27 cellular contexts compared by ENCODE assay signal in the genomic region with DNA sequence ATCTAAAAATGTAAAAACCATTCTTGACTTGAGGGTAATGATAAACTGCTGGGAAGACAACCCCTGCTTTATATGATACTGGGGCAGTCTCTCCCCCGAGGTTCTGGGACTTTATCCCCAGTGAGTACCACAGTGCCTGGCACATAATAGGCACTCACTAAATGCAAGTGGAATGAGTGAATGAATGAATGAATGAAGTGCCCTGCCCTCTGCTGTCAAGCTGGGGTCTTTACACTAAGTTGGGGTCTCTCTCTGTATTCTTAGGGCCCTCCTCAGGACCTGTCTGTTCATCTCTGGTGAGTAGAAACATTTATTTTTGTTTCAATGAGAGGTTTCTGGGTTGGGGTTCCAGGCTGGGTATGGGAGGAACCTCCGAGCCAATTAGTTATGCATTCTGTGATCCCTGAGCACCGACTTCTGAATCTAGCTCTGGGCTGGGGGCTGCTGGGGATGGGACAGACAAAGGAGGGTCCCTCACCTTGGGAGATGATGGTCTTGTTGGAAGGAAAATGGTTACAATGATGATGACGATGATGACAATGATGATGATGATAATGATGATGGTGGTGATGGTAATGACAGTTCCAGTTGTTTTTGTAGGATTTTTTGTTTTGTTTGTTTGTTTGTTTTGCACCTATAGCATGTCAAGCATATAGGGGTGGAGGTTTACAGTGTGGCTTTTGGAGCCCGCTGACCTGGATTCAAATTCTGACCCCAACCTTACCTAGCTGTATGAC. TPM values are rescaled to one million over a fixed set of nuclear protein-coding genes. Genes with fewer than 3 reads are reported as not detected.
DNase-seq lines count a peak whose midpoint lies in the region; ATAC-seq and TF ChIP-seq lines count a peak whose summit lies in the region.
"Had no signal": no experiment of that assay in that cellular context is flagged by ENCODE, and none has a peak within 500 bp of the region (broad histone marks: within the 10 kb centered on the region; RNA-seq: fewer than 3 reads in every experiment).

No MANE protein-coding gene starts in this region.

- no peaks in the 10 kb centered on the region for H3K27me3 Mint-ChIP-seq in activated CD4-positive, alpha-beta T cell treated with anti-CD3 and anti-CD28 coated beads, Interleukin-2, amount 10 ng/mL, durations not matched to agents 7 days and 5 days
- H3K27me3 Mint-ChIP-seq in CD4-positive, alpha-beta memory T cell: no peaks in the 10 kb centered on the region
- no peaks in the 10 kb centered on the region for H3K27me3 Mint-ChIP-seq in activated T-helper 1 cell treated with anti-CD3 and anti-CD28 coated beads, Interleukin-12 subunit alpha, Interleukin-12 subunit beta, Interleukin-2, Interleukin-4 antibody, amounts not matched to agents 30 ng/mL and 10 ng/mL and 1 ng/mL, durations not matched to agents 14 hours and 24 hours and 36 hours (ENCODE audit: insufficient read depth)
- H3K27me3 Mint-ChIP-seq: brain; CD4-positive, CD25-positive, alpha-beta regulatory T cell; naive B cell; stimulated activated naive CD8-positive, alpha-beta T cell treated with anti-CD3 and anti-CD28 coated beads, Interleukin-15, Interleukin-2, amounts not matched to agents 100 ng/mL and 50 ng/mL, for 24 hours had no signal

- peaks cover 22% of the 10 kb centered on the region for H3F3A ChIP-seq in MM.1S (ENCODE audit: insufficient read depth, low read length)

- no peak overlapping the region for H2AFZ ChIP-seq in MM.1S (ENCODE audit: low read length)

- H3K4me1 Mint-ChIP-seq in activated CD4-positive, alpha-beta T cell treated with anti-CD3 and anti-CD28 coated beads, Interleukin-2, amount 10 ng/mL, durations not matched to agents 7 days and 5 days: peaks cover 4% of the 10 kb centered on the region
- H3K4me1 Mint-ChIP-seq in CD4-positive, alpha-beta memory T cell: peaks cover 0 to 8% (median 2%) of the 10 kb centered on the region in 4 donors
- peaks cover 9% of the 10 kb centered on the region for H3K4me1 Mint-ChIP-seq in activated T-helper 1 cell treated with anti-CD3 and anti-CD28 coated beads, Interleukin-12 subunit alpha, Interleukin-12 subunit beta, Interleukin-2, Interleukin-4 antibody, amounts not matched to agents 30 ng/mL and 10 ng/mL and 1 ng/mL, durations not matched to agents 14 hours and 24 hours and 36 hours (ENCODE audit: low read depth)
- H3K4me1 Mint-ChIP-seq: brain, mesothelial cell of epicardium had no signal

- no peak for ATAC-seq in lower lobe of right lung
- ATAC-seq in GM19395 (IDR thresholded peaks at IDR 0.05; ENCODE audit: unreplicated experiment): no peak
- ATAC-seq: Panc1 had no signal

- no peaks in the 10 kb centered on the region for H4K20me1 ChIP-seq in MM.1S (ENCODE audit: insufficient read depth, low read length)

- H3K4me3 Mint-ChIP-seq in activated CD4-positive, alpha-beta T cell treated with anti-CD3 and anti-CD28 coated beads, Interleukin-2, amount 10 ng/mL, durations not matched to agents 7 days and 5 days: no peak overlapping the region
- H3K4me3 Mint-ChIP-seq in CD4-positive, alpha-beta memory T cell: no peak overlapping the region
- no peak overlapping the region for H3K4me3 Mint-ChIP-seq in activated T-helper 1 cell treated with anti-CD3 and anti-CD28 coated beads, Interleukin-12 subunit alpha, Interleukin-12 subunit beta, Interleukin-2, Interleukin-4 antibody, amounts not matched to agents 30 ng/mL and 10 ng/mL and 1 ng/mL, durations not matched to agents 14 hours and 24 hours and 36 hours
- H3K4me3 Mint-ChIP-seq: brain; CD4-positive, CD25-positive, alpha-beta regulatory T cell; mesothelial cell of epicardium; stimulated activated naive CD8-positive, alpha-beta T cell treated with anti-CD3 and anti-CD28 coated beads, Interleukin-15, Interleukin-2, amounts not matched to agents 100 ng/mL and 50 ng/mL, for 24 hours had no signal

- H3K4me1 ChIP-seq in CD4-positive, alpha-beta memory T cell (ENCODE audit: insufficient read depth, low read length): no peaks in the 10 kb centered on the region
- H3K4me1 ChIP-seq in lower lobe of right lung (no peaks in the 10 kb centered on the region), MM.1S (ENCODE audit: low read length) (no peaks in the 10 kb centered on the region)
- H3K4me1 ChIP-seq: adrenal gland, uterus had no signal

- H3K36me3 Mint-ChIP-seq in activated CD4-positive, alpha-beta T cell treated with anti-CD3 and anti-CD28 coated beads, Interleukin-2, amount 10 ng/mL, durations not matched to agents 7 days and 5 days (ENCODE audit: low read depth): peaks cover 22% of the 10 kb centered on the region
- peaks cover 28 to 34% of the 10 kb centered on the region in 2 donors for H3K36me3 Mint-ChIP-seq in CD4-positive, alpha-beta memory T cell
- H3K36me3 Mint-ChIP-seq in activated T-helper 1 cell treated with anti-CD3 and anti-CD28 coated beads, Interleukin-12 subunit alpha, Interleukin-12 subunit beta, Interleukin-2, Interleukin-4 antibody, amounts not matched to agents 30 ng/mL and 10 ng/mL and 1 ng/mL, durations not matched to agents 14 hours and 24 hours and 36 hours (ENCODE audit: low read depth): peaks cover 28% of the 10 kb centered on the region
- H3K36me3 Mint-ChIP-seq: brain, mesothelial cell of epicardium had no signal

- POLR2A ChIA-PET in activated CD4-positive, alpha-beta T cell treated with anti-CD3 and anti-CD28 coated beads, Interleukin-2, amount 10 ng/mL, durations not matched to agents 7 days and 5 days (lab: Charles Lee): no interaction called here
- POLR2A ChIA-PET in CD4-positive, alpha-beta memory T cell (lab: Charles Lee; ENCODE audit: partially characterized antibody): interaction anchor here (0.7 to 2.0 kb wide), 2 partner anchors 8 to 104 kb away, joined by 3 to 4 read pairs; no protein-coding TSS in a partner anchor
- POLR2A ChIA-PET in HEK293T (lab: Yijun Ruan, JAX): interaction anchor here (0.6 kb wide), 1 partner anchor 68 kb away, joined by 3 read pairs; no protein-coding TSS in a partner anchor

- H3K27me3 ChIP-seq in CD4-positive, alpha-beta memory T cell (ENCODE audit: insufficient read depth, low read length): no peaks in the 10 kb centered on the region
- no peaks in the 10 kb centered on the region for H3K27me3 ChIP-seq in lower lobe of right lung (ENCODE audit: low read depth)
- no peaks in the 10 kb centered on the region for H3K27me3 ChIP-seq in MM.1S (replicated peaks; ENCODE audit: insufficient read depth, low read length)
- H3K27me3 ChIP-seq: adrenal gland, uterus had no signal

- no peak overlapping the region for H3K9ac ChIP-seq in MM.1S (ENCODE audit: low read length)

- no peak overlapping the region for H3K4me3 ChIP-seq in CD4-positive, alpha-beta memory T cell (ENCODE audit: low read length in 2 of 2)
- H3K4me3 ChIP-seq in lower lobe of right lung (no peak overlapping the region), MM.1S (ENCODE audit: low read length) (no peak overlapping the region)
- H3K4me3 ChIP-seq: adrenal gland, uterus had no signal

- intact Hi-C loops in CD4-positive, alpha-beta memory T cell (cut with micrococcal nuclease): no loop called here
- intact Hi-C loops in activated T-helper 1 cell treated with anti-CD3 and anti-CD28 coated beads, Interleukin-12 subunit alpha, Interleukin-12 subunit beta, Interleukin-2, Interleukin-4 antibody, amounts not matched to agents 30 ng/mL and 10 ng/mL and 1 ng/mL, durations not matched to agents 14 hours and 24 hours and 36 hours (cut with micrococcal nuclease): no loop called here
- intact Hi-C loops in lower lobe of right lung (cut with DNase I): no loop called here

- peaks cover 11% of the 10 kb centered on the region for H3K36me3 ChIP-seq in CD4-positive, alpha-beta memory T cell (ENCODE audit: insufficient read depth, low read length)
- H3K36me3 ChIP-seq in lower lobe of right lung: peaks cover 18% of the 10 kb centered on the region
- H3K36me3 ChIP-seq in MM.1S (replicated peaks; ENCODE audit: insufficient read depth, low read length): no peaks in the 10 kb centered on the region; the same call in 1 of the 2 replicates
- H3K36me3 ChIP-seq: adrenal gland, uterus had no signal

- no peak overlapping the region for H3K27ac ChIP-seq in CD4-positive, alpha-beta memory T cell (ENCODE audit: low read depth, low read length)
- H3K27ac ChIP-seq in lower lobe of right lung: no peak overlapping the region
- no peak overlapping the region for H3K27ac ChIP-seq in MM.1S (ENCODE audit: low read length)
- H3K27ac ChIP-seq: adrenal gland, epithelial cell of prostate, uterus had no signal

- H3K27ac Mint-ChIP-seq in activated CD4-positive, alpha-beta T cell treated with anti-CD3 and anti-CD28 coated beads, Interleukin-2, amount 10 ng/mL, durations not matched to agents 7 days and 5 days: peak overlapping the region; percentile 58
- H3K27ac Mint-ChIP-seq in CD4-positive, alpha-beta memory T cell: peak overlapping the region; percentile 13 to 81 (median 55)
- peak overlapping the region; percentile 16 for H3K27ac Mint-ChIP-seq in activated T-helper 1 cell treated with anti-CD3 and anti-CD28 coated beads, Interleukin-12 subunit alpha, Interleukin-12 subunit beta, Interleukin-2, Interleukin-4 antibody, amounts not matched to agents 30 ng/mL and 10 ng/mL and 1 ng/mL, durations not matched to agents 14 hours and 24 hours and 36 hours
- H3K27ac Mint-ChIP-seq: brain; mesothelial cell of epicardium; stimulated activated naive CD8-positive, alpha-beta T cell treated with anti-CD3 and anti-CD28 coated beads, Interleukin-15, Interleukin-2, amounts not matched to agents 100 ng/mL and 50 ng/mL, for 24 hours had no signal

- CTCF ChIA-PET in activated CD4-positive, alpha-beta T cell treated with anti-CD3 and anti-CD28 coated beads, Interleukin-2, amount 10 ng/mL, durations not matched to agents 7 days and 5 days (lab: Charles Lee): interaction anchor here (0.7 to 1.4 kb wide), 3 partner anchors 10 to 19 kb away, joined by 3 read pairs; no protein-coding TSS in a partner anchor
- CTCF ChIA-PET in CD4-positive, alpha-beta memory T cell (lab: Charles Lee; ENCODE audit: partially characterized antibody): interaction anchor here (0.9 to 2.1 kb wide), 2 partner anchors 16 to 20 kb away, joined by 3 to 5 read pairs; no protein-coding TSS in a partner anchor
- CTCF ChIA-PET in HEK293T (lab: Yijun Ruan, JAX): interaction anchor here (0.6 kb wide), 1 partner anchor 666 kb away, joined by 3 read pairs; no protein-coding TSS in a partner anchor

- TF ChIP-seq CTCF in lower lobe of right lung (IDR thresholded peaks at IDR 0.05): no peak
- TF ChIP-seq CTCF in MM.1S (IDR thresholded peaks at IDR 0.05; ENCODE audit: low read length): no peak

- peaks cover 6% of the 10 kb centered on the region; the same call in 1 of the 2 replicates for H3K79me2 ChIP-seq in MM.1S (ENCODE audit: low read length)

- H3K9me2 ChIP-seq in MM.1S (replicated peaks; ENCODE audit: insufficient read depth, low read length): no peaks in the 10 kb centered on the region

- no peaks in the 10 kb centered on the region for H3K9me3 Mint-ChIP-seq in activated CD4-positive, alpha-beta T cell treated with anti-CD3 and anti-CD28 coated beads, Interleukin-2, amount 10 ng/mL, durations not matched to agents 7 days and 5 days
- no peaks in the 10 kb centered on the region for H3K9me3 Mint-ChIP-seq in CD4-positive, alpha-beta memory T cell
- H3K9me3 Mint-ChIP-seq in activated T-helper 1 cell treated with anti-CD3 and anti-CD28 coated beads, Interleukin-12 subunit alpha, Interleukin-12 subunit beta, Interleukin-2, Interleukin-4 antibody, amounts not matched to agents 30 ng/mL and 10 ng/mL and 1 ng/mL, durations not matched to agents 14 hours and 24 hours and 36 hours: no peaks in the 10 kb centered on the region
- H3K9me3 Mint-ChIP-seq: naive B cell; stimulated activated naive CD8-positive, alpha-beta T cell treated with anti-CD3 and anti-CD28 coated beads, Interleukin-15, Interleukin-2, amounts not matched to agents 100 ng/mL and 50 ng/mL, for 24 hours had no signal

- DNase-seq in activated CD4-positive, alpha-beta T cell treated with anti-CD3 and anti-CD28 coated beads, Interleukin-2, amount 10 ng/mL, durations not matched to agents 7 days and 5 days: no peak
- DNase-seq in activated CD4-positive, alpha-beta T cell treated with anti-CD3 and anti-CD28 coated beads, Interleukin-2, amount 50 U/mL, for 48 hours: no peak
- no peak for DNase-seq in CD4-positive, alpha-beta memory T cell
- DNase-seq in activated T-helper 1 cell treated with anti-CD3 and anti-CD28 coated beads, Interleukin-12 subunit alpha, Interleukin-12 subunit beta, Interleukin-2, Interleukin-4 antibody, amounts not matched to agents 30 ng/mL and 10 ng/mL and 1 ng/mL, durations not matched to agents 14 hours and 24 hours and 36 hours (ENCODE audit: low spot score): no peak
- DNase-seq in lower lobe of right lung: peak; percentile 2
- no peak for DNase-seq in HEK293T (ENCODE audit: extremely low spot score)
- no peak for DNase-seq in MM.1S
- DNase-seq: 8988T; activated CD4-positive, alpha-beta T cell treated with anti-CD3 and anti-CD28 coated beads, Interleukin-2, amount 50 U/mL, for 4 hours; activated CD4-positive, CD25-positive, alpha-beta regulatory T cell; activated T-cell treated with anti-CD3 and anti-CD28 coated beads, Interleukin-2, amount 50 U/mL, for 1 hour; adrenal gland; CD4-positive, CD25-positive, alpha-beta regulatory T cell; IMR-90; naive B cell; NCI-H1092; NCI-H187 treated with DMSO at 0.1 percent for 48 hours; NCI-H524 treated with DMSO at 0.1 percent for 48 hours; SHP77; uterus had no signal

- no peaks in the 10 kb centered on the region for H3K9me3 ChIP-seq in CD4-positive, alpha-beta memory T cell (ENCODE audit: control insufficient read depth in 1 of 2, low read length in 2 of 2)
- no peaks in the 10 kb centered on the region for H3K9me3 ChIP-seq in lower lobe of right lung
- H3K9me3 ChIP-seq in MM.1S (replicated peaks; ENCODE audit: insufficient read depth, low read length): no peaks in the 10 kb centered on the region
- H3K9me3 ChIP-seq: adrenal gland, uterus had no signal

- no peak overlapping the region for H3K4me2 ChIP-seq in MM.1S (ENCODE audit: low read depth, low read length)

RNA-seq across cellular contexts. Expression of gene ADGRE1, which starts 44.3 kb away (rescaled TPM):
- 1 to 10 TPM; 1.2 to 1.5 TPM for total RNA-seq in activated CD4-positive, alpha-beta T cell treated with anti-CD3 and anti-CD28 coated beads, Interleukin-2, amount 10 ng/mL, durations not matched to agents 7 days and 5 days
- total RNA-seq in CD4-positive, alpha-beta memory T cell: 10 to 100 TPM in 1 of 2 experiments, 1 to 10 TPM in 1; 8.5 to 10.0 TPM
- 10 to 100 TPM in 1 of 2 donors, 1 to 10 TPM in 1; 2.9 to 10.6 TPM for polyA plus RNA-seq in CD4-positive, alpha-beta memory T cell
- 4.6 and 5.5 TPM in 2 replicates for total RNA-seq in activated T-helper 1 cell treated with anti-CD3 and anti-CD28 coated beads, Interleukin-12 subunit alpha, Interleukin-12 subunit beta, Interleukin-2, Interleukin-4 antibody, amounts not matched to agents 30 ng/mL and 10 ng/mL and 1 ng/mL, durations not matched to agents 14 hours and 24 hours and 36 hours
- 1.8 TPM for total RNA-seq in lower lobe of right lung
- total RNA-seq: IMR-90, mesothelial cell of epicardium, osteoblast had no signal
- polyA plus RNA-seq: IMR-90 had no signal
